Comparison of ENCODE assay signal across 12 cellular contexts in the genomic region with DNA sequence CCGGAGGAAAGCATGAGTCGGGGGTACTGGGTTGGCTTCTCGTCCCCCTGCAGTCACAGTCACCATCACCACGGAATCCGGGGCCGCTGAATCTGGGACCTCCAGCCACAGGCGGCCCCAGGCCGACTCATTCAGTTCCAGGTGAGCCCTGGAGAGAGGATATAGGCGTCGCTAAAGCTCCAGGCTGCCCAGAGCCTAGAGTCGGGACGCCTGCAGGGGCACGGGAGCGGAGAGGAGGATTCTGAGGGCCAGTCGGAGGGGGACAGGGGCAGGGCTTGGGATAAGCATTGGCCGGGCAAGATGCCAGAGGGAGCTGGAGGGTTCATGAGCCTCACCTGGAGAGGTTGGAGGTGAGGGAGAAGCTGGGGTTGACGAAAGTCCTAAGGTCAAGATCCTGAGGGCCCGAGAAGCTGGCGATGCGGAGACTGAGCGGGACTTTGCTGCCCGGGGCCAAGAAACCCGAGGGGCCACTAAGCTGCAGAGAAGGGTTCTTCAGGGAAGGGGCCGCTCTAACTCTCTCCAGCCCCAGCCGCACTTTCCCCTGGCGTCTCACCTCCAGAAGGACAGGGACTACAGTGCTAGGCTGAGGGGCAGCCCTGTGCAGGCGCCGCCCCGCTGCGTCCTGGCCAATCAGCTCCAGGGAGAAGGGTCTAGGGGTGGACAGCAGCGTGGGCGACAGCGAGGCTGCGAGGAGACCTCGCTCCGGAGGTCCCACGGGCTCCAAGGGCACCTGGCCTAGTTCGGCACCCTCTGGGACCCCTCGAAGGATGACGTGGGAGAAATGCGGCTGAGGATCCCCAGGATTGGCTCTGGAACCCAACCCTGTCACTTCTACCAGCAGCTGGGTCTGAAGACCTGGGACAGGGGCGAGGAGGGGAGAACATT. TPM values are rescaled to one million over a fixed set of nuclear protein-coding genes. Genes with fewer than 3 reads are reported as not detected.
DNase-seq lines count a peak whose midpoint lies in the region; ATAC-seq and TF ChIP-seq lines count a peak whose summit lies in the region.
"Had no signal": no experiment of that assay in that cellular context is flagged by ENCODE, and none has a peak within 500 bp of the region (broad histone marks: within the 10 kb centered on the region; RNA-seq: fewer than 3 reads in every experiment).

No MANE protein-coding gene starts in this region.

- H3K27me3 ChIP-seq in fibroblast of lung (ENCODE audit: control insufficient read depth, insufficient read depth, low read length) (no peaks in the 10 kb centered on the region), muscle layer of duodenum (ENCODE audit: low read depth, low read length) (no peaks in the 10 kb centered on the region), testis (no peaks in the 10 kb centered on the region), dorsolateral prefrontal cortex (no peaks in the 10 kb centered on the region)
- H3K27me3 ChIP-seq: BLaER1 treated with 17β-estradiol and CSF1 and Interleukin-3, amounts not matched to agents 10 nM and 100 nM had no signal

- TF ChIP-seq POLR2A in testis (IDR thresholded peaks at IDR 0.05) = no peak

- no peaks in the 10 kb centered on the region for H3K9me3 ChIP-seq in fibroblast of lung (ENCODE audit: control insufficient read depth, insufficient read depth, low read depth, low read length)
- no peaks in the 10 kb centered on the region for H3K9me3 ChIP-seq in muscle layer of duodenum (ENCODE audit: control insufficient read depth in 1 of 2, low read length in 2 of 2)
- no peaks in the 10 kb centered on the region for H3K9me3 ChIP-seq in testis
- H3K9me3 ChIP-seq: BLaER1 treated with 17β-estradiol and CSF1 and Interleukin-3, amounts not matched to agents 10 nM and 100 nM had no signal

- no peak overlapping the region for H3K9ac ChIP-seq in fibroblast of lung (ENCODE audit: insufficient read depth, low read length)
- H3K9ac ChIP-seq: BLaER1 treated with 17β-estradiol and CSF1 and Interleukin-3, amounts not matched to agents 10 nM and 100 nM had no signal

- H3K4me3 ChIP-seq in fibroblast of lung (replicated peaks in 1 of 4; ENCODE audit: control extremely low read depth in 1 of 4, insufficient read depth in 1 of 4, low read depth in 3 of 4, low read length in 4 of 4) (peak overlapping the region in 3 of 4 experiments; percentile 6 to 36 (median 28)), muscle layer of duodenum (ENCODE audit: low read depth in 1 of 2, low read length in 2 of 2) (peak overlapping the region; percentile 15 to 48), testis (no peak overlapping the region), dorsolateral prefrontal cortex (peak overlapping the region in 26 of 59 donors; percentile 4 to 48 (median 21))
- H3K4me3 ChIP-seq: BLaER1 treated with 17β-estradiol and CSF1 and Interleukin-3, amounts not matched to agents 10 nM and 100 nM had no signal

- TF ChIP-seq CTCF in fibroblast of lung (conservative IDR thresholded peaks at IDR 0.05 in 1 of 2, IDR thresholded peaks at IDR 0.05 in 1 of 2; ENCODE audit: low read depth in 1 of 2, low read length in 2 of 2) (no peak), testis (IDR thresholded peaks at IDR 0.05) (no peak), dorsolateral prefrontal cortex (IDR thresholded peaks at IDR 0.05 in 54 of 56, conservative IDR thresholded peaks at IDR 0.05 in 2 of 56; ENCODE audit: low read depth in 1 of 56, partially characterized antibody in 56 of 56) (no peak)

- no peaks in the 10 kb centered on the region for H3K27me3 Mint-ChIP-seq in stimulated activated naive CD8-positive, alpha-beta T cell treated with anti-CD3 and anti-CD28 coated beads, Interleukin-15, amount 100 ng/mL, for 72 hours
- H3K27me3 Mint-ChIP-seq in T-helper 2 cell treated with Interferon-gamma antibody and Interleukin-4, amounts not matched to agents 5 μg/mL and 100 μg/mL, for 36 hours (ENCODE audit: low read depth) = no peaks in the 10 kb centered on the region
- H3K27me3 Mint-ChIP-seq: memory B cell had no signal

- H3K27ac ChIP-seq in fibroblast of lung (ENCODE audit: insufficient read depth, low read length) = no peak overlapping the region
- no peak overlapping the region for H3K27ac ChIP-seq in muscle layer of duodenum (ENCODE audit: low read length)
- H3K27ac ChIP-seq in testis = no peak overlapping the region
- no peak overlapping the region for H3K27ac ChIP-seq in dorsolateral prefrontal cortex
- H3K27ac ChIP-seq: BLaER1 treated with 17β-estradiol and CSF1 and Interleukin-3, amounts not matched to agents 10 nM and 100 nM; VCaP had no signal

- intact Hi-C loops in testis (cut with DNase I; ENCODE audit: low total_unique reads) (no loop called here), dorsolateral prefrontal cortex (cut with DNase I) (no loop called here)

- ATAC-seq in stimulated activated naive CD8-positive, alpha-beta T cell treated with anti-CD3 and anti-CD28 coated beads, Interleukin-15, Interleukin-2, amounts not matched to agents 100 U/mL and 50 U/mL, for 24 hours = peak; percentile 1
- ATAC-seq in stimulated activated naive CD8-positive, alpha-beta T cell treated with anti-CD3 and anti-CD28 coated beads, Interleukin-15, amount 100 ng/mL, for 72 hours = no peak

- no peaks in the 10 kb centered on the region for H4K20me1 ChIP-seq in fibroblast of lung (ENCODE audit: control insufficient read depth, extremely low read depth, insufficient read depth, low read length)
- H4K20me1 ChIP-seq: BLaER1 treated with 17β-estradiol and CSF1 and Interleukin-3, amounts not matched to agents 10 nM and 100 nM had no signal

- H3K4me1 Mint-ChIP-seq in stimulated activated naive CD8-positive, alpha-beta T cell treated with anti-CD3 and anti-CD28 coated beads, Interleukin-15, amount 100 ng/mL, for 72 hours = peaks cover 18% of the 10 kb centered on the region
- peaks cover 14% of the 10 kb centered on the region for H3K4me1 Mint-ChIP-seq in T-helper 2 cell treated with Interferon-gamma antibody and Interleukin-4, amounts not matched to agents 5 μg/mL and 100 μg/mL, for 36 hours (ENCODE audit: low read depth)

- no peaks in the 10 kb centered on the region for H3K9me3 Mint-ChIP-seq in stimulated activated naive CD8-positive, alpha-beta T cell treated with anti-CD3 and anti-CD28 coated beads, Interleukin-15, amount 100 ng/mL, for 72 hours
- no peaks in the 10 kb centered on the region for H3K9me3 Mint-ChIP-seq in T-helper 2 cell treated with Interferon-gamma antibody and Interleukin-4, amounts not matched to agents 5 μg/mL and 100 μg/mL, for 36 hours
- H3K9me3 Mint-ChIP-seq: memory B cell had no signal

- WGBS in testis, 2 donors = 54 to 67% methylated on average over 13 to 42 of the region's 42 CpGs

- peak overlapping the region; percentile 73 for H3K4me2 ChIP-seq in fibroblast of lung (ENCODE audit: extremely low read depth, insufficient read depth, low read length)

- peaks cover 23% of the 10 kb centered on the region for H3K36me3 Mint-ChIP-seq in T-helper 2 cell treated with Interferon-gamma antibody and Interleukin-4, amounts not matched to agents 5 μg/mL and 100 μg/mL, for 36 hours (ENCODE audit: low read depth)

- peaks cover 4% of the 10 kb centered on the region for H3K4me1 ChIP-seq in fibroblast of lung (ENCODE audit: control insufficient read depth, extremely low read depth, insufficient read depth, low read length)
- peaks cover 0 to 10% of the 10 kb centered on the region in 2 donors for H3K4me1 ChIP-seq in muscle layer of duodenum (ENCODE audit: control insufficient read depth in 1 of 2, insufficient read depth in 2 of 2, low read length in 2 of 2)
- no peaks in the 10 kb centered on the region for H3K4me1 ChIP-seq in testis

- H3K36me3 ChIP-seq in fibroblast of lung (ENCODE audit: control insufficient read depth, insufficient read depth, low read length) (no peaks in the 10 kb centered on the region), muscle layer of duodenum (ENCODE audit: control insufficient read depth in 1 of 2, insufficient read depth in 2 of 2, low read length in 2 of 2) (no peaks in the 10 kb centered on the region), testis (ENCODE audit: low read depth, missing control alignments) (no peaks in the 10 kb centered on the region)

- H3K27ac Mint-ChIP-seq in stimulated activated naive CD8-positive, alpha-beta T cell treated with anti-CD3 and anti-CD28 coated beads, Interleukin-15, amount 100 ng/mL, for 72 hours = no peak overlapping the region
- no peak overlapping the region for H3K27ac Mint-ChIP-seq in T-helper 2 cell treated with Interferon-gamma antibody and Interleukin-4, amounts not matched to agents 5 μg/mL and 100 μg/mL, for 36 hours
- H3K27ac Mint-ChIP-seq: memory B cell had no signal

- peak overlapping the region; percentile 76 for H2AFZ ChIP-seq in fibroblast of lung (ENCODE audit: low read length)

- H3K79me2 ChIP-seq in fibroblast of lung (ENCODE audit: control insufficient read depth, insufficient read depth, low read length) = no peaks in the 10 kb centered on the region

- DNase-seq in stimulated activated naive CD8-positive, alpha-beta T cell treated with anti-CD3 and anti-CD28 coated beads, Interleukin-15, Interleukin-2, amounts not matched to agents 100 U/mL and 50 U/mL, for 24 hours = no peak
- DNase-seq in stimulated activated naive CD8-positive, alpha-beta T cell treated with anti-CD3 and anti-CD28 coated beads, Interleukin-15, amount 100 ng/mL, for 72 hours = no peak
- DNase-seq in fibroblast of lung (ENCODE audit: low read depth in 2 of 2) = no peak
- DNase-seq in testis = no peak
- DNase-seq in NCI-H1105 (lab: John Stamatoyannopoulos, UW) = no peak
- DNase-seq in T-helper 2 cell treated with Interferon-gamma antibody and Interleukin-4, amounts not matched to agents 5 μg/mL and 100 μg/mL, for 36 hours (ENCODE audit: low spot score) = no peak
- DNase-seq in dorsolateral prefrontal cortex = no peak
- DNase-seq: stimulated activated CD4-positive, alpha-beta T cell treated with anti-CD3 and anti-CD28 coated beads, Interleukin-4, amount 100 ng/mL, for 24 hours had no signal

- no peak overlapping the region for H3K4me3 Mint-ChIP-seq in stimulated activated naive CD8-positive, alpha-beta T cell treated with anti-CD3 and anti-CD28 coated beads, Interleukin-15, amount 100 ng/mL, for 72 hours
- H3K4me3 Mint-ChIP-seq in T-helper 2 cell treated with Interferon-gamma antibody and Interleukin-4, amounts not matched to agents 5 μg/mL and 100 μg/mL, for 36 hours = no peak overlapping the region
- H3K4me3 Mint-ChIP-seq: memory B cell had no signal

RNA-seq across cellular contexts. Expression of gene SAPCD1, which starts 3.7 kb away (rescaled TPM):
- total RNA-seq in fibroblast of lung = 0.26 and 0.50 TPM in 2 replicates
- 1.3 and 1.4 TPM in 2 replicates for polyA plus RNA-seq in fibroblast of lung
- 0.85 and 1.7 TPM in 2 replicates for polyA plus RNA-seq in fibroblast of lung (2012)
- not detected in 2 replicates for polyA minus RNA-seq in fibroblast of lung (ENCODE audit: low replicate concordance)
- 10 to 100 TPM; 10.4 to 11.6 TPM for total RNA-seq in testis
- polyA plus RNA-seq in testis (ENCODE audit: insufficient read depth, low read depth, low replicate concordance) = 5.9 TPM
- total RNA-seq in dorsolateral prefrontal cortex = 1 to 10 TPM in 92 of 120 experiments, under 1 TPM in 10, not detected in 18; 0.54 to 7.7 (median 1.9) TPM

RNA-seq across cellular contexts. Expression of gene VWA7, which starts 11.0 kb away (rescaled TPM):
- under 0.01 and 0.66 TPM in 2 replicates for total RNA-seq in fibroblast of lung
- 0.16 and 0.60 TPM in 2 replicates for polyA plus RNA-seq in fibroblast of lung
- 0.52 and 0.58 TPM in 2 replicates for polyA plus RNA-seq in fibroblast of lung (2012)
- polyA minus RNA-seq in fibroblast of lung (ENCODE audit: low replicate concordance) = 0.08 and 1.9 TPM in 2 replicates
- 1 to 10 TPM; 3.1 to 6.3 TPM for total RNA-seq in testis
- polyA plus RNA-seq in testis (ENCODE audit: insufficient read depth, low read depth, low replicate concordance) = 2.7 TPM
- 10 to 100 TPM in 116 of 120 experiments, 1 to 10 TPM in 4; 5.9 to 42.6 (median 21.4) TPM for total RNA-seq in dorsolateral prefrontal cortex

RNA-seq across cellular contexts. Expression of gene MSH5, which starts 26.3 kb away (rescaled TPM):
- total RNA-seq in fibroblast of lung (2.3 and 4.3 TPM in 2 replicates), testis (100 to 1,000 TPM in 1 of 2 donors, 10 to 100 TPM in 1; 77.6 to 135 TPM), dorsolateral prefrontal cortex (10 to 100 TPM in 56 of 120 experiments, 1 to 10 TPM in 63, under 1 TPM in 1; 0.83 to 23.4 (median 9.7) TPM)
- polyA plus RNA-seq in fibroblast of lung (6.0 and 11.1 TPM in 2 replicates), testis (ENCODE audit: insufficient read depth, low read depth, low replicate concordance) (36.2 TPM)
- polyA plus RNA-seq in fibroblast of lung (2012) = 2.3 and 4.8 TPM in 2 replicates
- 1.6 and 28.4 TPM in 2 replicates for polyA minus RNA-seq in fibroblast of lung (ENCODE audit: low replicate concordance)

RNA-seq across cellular contexts. Expression of gene VARS1, which starts 29.4 kb away (rescaled TPM):
- total RNA-seq in fibroblast of lung (29.8 and 53.5 TPM in 2 replicates), testis (100 to 1,000 TPM in 1 of 2 donors, 10 to 100 TPM in 1; 94.8 to 131 TPM), dorsolateral prefrontal cortex (10 to 100 TPM; 36.7 to 78.7 (median 56.4) TPM)
- polyA plus RNA-seq in fibroblast of lung (16.0 and 31.0 TPM in 2 replicates), testis (ENCODE audit: insufficient read depth, low read depth, low replicate concordance) (156 TPM)
- polyA plus RNA-seq in fibroblast of lung (2012) = 45.2 and 84.7 TPM in 2 replicates
- polyA minus RNA-seq in fibroblast of lung (ENCODE audit: low replicate concordance) = 315 and 394 TPM in 2 replicates

RNA-seq across cellular contexts. Expression of gene CLIC1, which starts 29.8 kb away (rescaled TPM):
- total RNA-seq in fibroblast of lung (439 and 615 TPM in 2 replicates), testis (10 to 100 TPM; 35.4 to 93.5 TPM), dorsolateral prefrontal cortex (10 to 100 TPM in 119 of 120 experiments, 1 to 10 TPM in 1; 6.1 to 85.5 (median 25.3) TPM)
- polyA plus RNA-seq in fibroblast of lung (639 and 788 TPM in 2 replicates), testis (ENCODE audit: insufficient read depth, low read depth, low replicate concordance) (130 TPM)
- polyA plus RNA-seq in fibroblast of lung (2012) = 639 and 789 TPM in 2 replicates
- polyA minus RNA-seq in fibroblast of lung (ENCODE audit: low replicate concordance) = 590 and 827 TPM in 2 replicates

Comparison
In these comparisons a context has a peak if more than half of its experiments do, and no peak if none do; other contexts are left out.
1. H3K4me3 ChIP-seq: peak in fibroblast of lung (3 of 4) and muscle layer of duodenum (2 of 2); none in testis (0 of 2).